Comparison of ENCODE assay signal across 8 cellular contexts in genomic region chr16:67169642-67170167, GRCh38.
DNase-seq lines count a peak whose midpoint lies in the region; ATAC-seq and TF ChIP-seq lines count a peak whose summit lies in the region.

No MANE protein-coding gene starts in this region.

- H3K27me3 ChIP-seq in brain microvascular endothelial cell (replicated peaks): peaks cover 28% of the 10 kb centered on the region

- TF ChIP-seq CTCF in brain microvascular endothelial cell (IDR thresholded peaks at IDR 0.05; ENCODE audit: low read depth, low read length, missing control alignments): peak; percentile 80

- ATAC-seq in GM19351 (IDR thresholded peaks at IDR 0.05; ENCODE audit: unreplicated experiment): no peak

- in situ Hi-C loops in brain microvascular endothelial cell (cut with HindIII; ENCODE audit: low pct_ligation_motif_present, low sequenced_read_pairs): no loop called here

- H3K27ac ChIP-seq in brain microvascular endothelial cell (peak overlapping the region; percentile 13), substantia nigra (ENCODE audit: low read depth, low read length, poor library complexity, severe bottlenecking) (peak overlapping the region; percentile 74)

- DNase-seq in NCI-H2227 (lab: John Stamatoyannopoulos, UW; ENCODE audit: unreplicated experiment) (peak; percentile 79), NCI-H2227 treated with DMSO at 0.1 percent for 48 hours (lab: John Stamatoyannopoulos, UW) (no peak), NCI-H82 (lab: John Stamatoyannopoulos, UW) (peak; percentile 89), brain microvascular endothelial cell (no peak), kidney tubule cell (ENCODE audit: low spot score) (peak; percentile 22), substantia nigra (lab: John Stamatoyannopoulos, UW) (peak in 24 of 49 donors; percentile 10 to 53 (median 26)), GM19238 (ENCODE audit: insufficient read length, low spot score) (no peak)

- H3K36me3 ChIP-seq in brain microvascular endothelial cell (replicated peaks): no peaks in the 10 kb centered on the region

- H3K4me3 ChIP-seq in brain microvascular endothelial cell (ENCODE audit: low read depth, low read length): peak overlapping the region; percentile 55

Comparison
In these comparisons a context has a peak if more than half of its experiments do, and no peak if none do; other contexts are left out.
1. DNase-seq: peak in NCI-H2227 (single experiment), NCI-H82 (single experiment) and kidney tubule cell (single experiment); none in NCI-H2227 treated with DMSO at 0.1 percent for 48 hours (single experiment), brain microvascular endothelial cell (single experiment) and GM19238 (single experiment).